8 cellular contexts compared by ENCODE assay signal in the genomic region with DNA sequence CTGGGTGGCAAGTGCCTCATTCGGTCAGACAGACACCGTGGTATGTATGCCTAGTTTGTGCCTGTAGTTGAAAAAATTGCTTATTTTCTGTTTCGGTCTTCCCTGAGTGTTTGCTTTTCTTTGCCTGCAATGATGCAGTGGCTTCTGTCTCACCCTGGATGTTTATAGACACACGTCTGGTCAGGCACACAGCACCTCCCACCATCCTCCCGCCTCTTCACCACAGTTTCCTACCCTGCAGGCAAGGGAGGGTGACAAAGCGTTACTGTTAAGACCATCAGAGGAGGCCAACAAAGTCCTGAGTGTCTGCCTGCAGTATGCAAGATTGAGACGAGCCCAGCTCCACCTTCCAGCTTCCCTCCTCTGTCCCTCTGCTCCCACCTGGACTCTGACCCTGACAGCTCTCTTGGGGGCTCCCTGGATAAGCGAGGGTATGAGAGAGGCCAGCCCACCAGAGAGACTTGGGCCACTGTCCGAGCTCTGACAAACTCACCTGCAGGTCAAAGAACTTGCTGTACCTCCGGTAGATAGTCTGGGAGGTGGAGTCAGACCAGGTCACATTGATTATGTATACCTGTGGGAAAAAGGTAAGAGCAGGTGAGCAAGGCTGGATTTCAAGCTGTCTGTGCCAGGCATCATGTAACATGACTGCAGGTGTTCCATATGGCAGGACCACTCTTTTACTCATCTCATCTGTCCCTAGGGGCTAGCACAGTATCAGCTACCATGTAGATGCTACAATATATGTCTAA. TPM values are rescaled to one million over a fixed set of nuclear protein-coding genes. Genes with fewer than 3 reads are reported as not detected.
DNase-seq lines count a peak whose midpoint lies in the region; ATAC-seq and TF ChIP-seq lines count a peak whose summit lies in the region.

No MANE protein-coding gene starts in this region.

- peak overlapping the region; percentile 53 for H3K4me3 Mint-ChIP-seq in natural killer cell treated with Interleukin-12 subunit alpha and Interleukin-12 subunit beta and Interleukin-15 and Interleukin-18, amount 100 ng/mL, for 72 hours

- peak overlapping the region; percentile 66 for H3K4me2 ChIP-seq in BLaER1

- TF ChIP-seq POLR2A in uterus (IDR thresholded peaks at IDR 0.05): no peak

- no peaks in the 10 kb centered on the region for H3K36me3 Mint-ChIP-seq in natural killer cell treated with Interleukin-12 subunit alpha and Interleukin-12 subunit beta and Interleukin-15 and Interleukin-18, amount 100 ng/mL, for 72 hours

- no peaks in the 10 kb centered on the region for H3K9me3 Mint-ChIP-seq in natural killer cell treated with Interleukin-12 subunit alpha and Interleukin-12 subunit beta and Interleukin-15 and Interleukin-18, amount 100 ng/mL, for 72 hours

- H3K9me3 ChIP-seq in BLaER1 (no peaks in the 10 kb centered on the region), uterus (no peaks in the 10 kb centered on the region)

- peak overlapping the region; percentile 61 to 84 for H3K27ac Mint-ChIP-seq in natural killer cell treated with Interleukin-12 subunit alpha and Interleukin-12 subunit beta and Interleukin-15 and Interleukin-18, amount 100 ng/mL, for 72 hours

- H3K4me1 ChIP-seq in BLaER1 (peaks cover 66% of the 10 kb centered on the region), uterus (no peaks in the 10 kb centered on the region)

- no peaks in the 10 kb centered on the region for H3K27me3 Mint-ChIP-seq in natural killer cell treated with Interleukin-12 subunit alpha and Interleukin-12 subunit beta and Interleukin-15 and Interleukin-18, amount 100 ng/mL, for 72 hours

- ATAC-seq in GM19452 (IDR thresholded peaks at IDR 0.05; ENCODE audit: unreplicated experiment) (peak; percentile 93), omental fat pad (ENCODE audit: low FRiP score) (no peak)
- ATAC-seq in natural killer cell treated with Interleukin-12 subunit alpha and Interleukin-12 subunit beta and Interleukin-15 and Interleukin-18, amount 100 ng/mL, for 72 hours: peak; percentile 96

- intact Hi-C loops in uterus (cut with DNase I; ENCODE audit: low total_unique reads): no loop called here

- H3K4me3 ChIP-seq in BLaER1 (no peak overlapping the region), uterus (no peak overlapping the region)
- H3K4me3 ChIP-seq in Jurkat, Clone E6-1 (ENCODE audit: low read length): no peak overlapping the region

- H3K27me3 ChIP-seq in BLaER1: no peaks in the 10 kb centered on the region
- H3K27me3 ChIP-seq in uterus: no peaks in the 10 kb centered on the region

- H3K27ac ChIP-seq in BLaER1 (peak overlapping the region; percentile 16), uterus (no peak overlapping the region)

- H3K36me3 ChIP-seq in BLaER1: peaks cover 53% of the 10 kb centered on the region
- H3K36me3 ChIP-seq in uterus: no peaks in the 10 kb centered on the region

- H4K20me1 ChIP-seq in BLaER1: peaks cover 59% of the 10 kb centered on the region

- H3K9ac ChIP-seq in BLaER1: no peak overlapping the region

- no peak for TF ChIP-seq CTCF in uterus (IDR thresholded peaks at IDR 0.05)
- TF ChIP-seq CTCF in omental fat pad (IDR thresholded peaks at IDR 0.05): no peak

- H3K4me1 Mint-ChIP-seq in natural killer cell treated with Interleukin-12 subunit alpha and Interleukin-12 subunit beta and Interleukin-15 and Interleukin-18, amount 100 ng/mL, for 72 hours (ENCODE audit: low read depth in 2 of 2): peaks cover 19 to 32% of the 10 kb centered on the region in 2 donors

- DNase-seq in Jurkat, Clone E6-1 (ENCODE audit: low read depth, low spot score): peak; percentile 49
- peak; percentile 21 for DNase-seq in activated CD8-positive, alpha-beta memory T cell treated with anti-CD3 and anti-CD28 coated beads, Interleukin-2, amount 50 U/mL, for 4 hours
- peak; percentile 80 for DNase-seq in natural killer cell treated with Interleukin-12 subunit alpha and Interleukin-12 subunit beta and Interleukin-15 and Interleukin-18, amount 100 ng/mL, for 72 hours (ENCODE audit: low spot score)
- DNase-seq in uterus: no peak
- DNase-seq in pons (ENCODE audit: low spot score): no peak
- DNase-seq in omental fat pad (ENCODE audit: low spot score): no peak

RNA-seq across cellular contexts. Expression of a gene that starts 54.4 kb away (rescaled TPM):
- 16.9 TPM for polyA plus RNA-seq in Jurkat, Clone E6-1 (2012; ENCODE audit: insufficient read depth, insufficient read length)
- 1 to 10 TPM; 3.4 to 7.6 TPM for total RNA-seq in natural killer cell treated with Interleukin-12 subunit alpha and Interleukin-12 subunit beta and Interleukin-15 and Interleukin-18, amount 100 ng/mL, for 72 hours
- total RNA-seq in uterus (100 to 1,000 TPM in 1 of 4 donors, 10 to 100 TPM in 3; 12.6 to 117 (median 46.6) TPM), omental fat pad (10 to 100 TPM; 21.0 to 36.3 (median 22.5) TPM)

Comparison
In these comparisons a context has a peak if more than half of its experiments do, and no peak if none do; other contexts are left out.
1. DNase-seq: peak in Jurkat, Clone E6-1 (single experiment), activated CD8-positive, alpha-beta memory T cell treated with anti-CD3 and anti-CD28 coated beads, Interleukin-2, amount 50 U/mL, for 4 hours (single experiment) and natural killer cell treated with Interleukin-12 subunit alpha and Interleukin-12 subunit beta and Interleukin-15 and Interleukin-18, amount 100 ng/mL, for 72 hours (single experiment); none in uterus (0 of 2), pons (single experiment) and omental fat pad (single experiment).